Comparison of ENCODE assay signal across 8 cellular contexts in genomic region chr1:43935711-43936427, GRCh38. TPM values are rescaled to one million over a fixed set of nuclear protein-coding genes. Genes with fewer than 3 reads are reported as not detected.
DNase-seq lines count a peak whose midpoint lies in the region; ATAC-seq and TF ChIP-seq lines count a peak whose summit lies in the region.

No MANE protein-coding gene starts in this region.

- CTCF ChIA-PET in MCF 10A (lab: Yijun Ruan, JAX): interaction anchor here (0.6 to 13.0 kb wide), 37 partner anchors 8 to 408 kb away, joined by 3 to 369 read pairs (median 5); no protein-coding TSS in a partner anchor

- POLR2A ChIA-PET in MCF 10A (lab: Yijun Ruan, JAX): interaction anchor here (0.6 to 3.8 kb wide), 9 partner anchors 7 to 172 kb away, joined by 3 to 34 read pairs (median 5); partner anchors contain the start of gene ATP6V0B

- H3K36me3 ChIP-seq in heart right ventricle: no peaks in the 10 kb centered on the region
- no peaks in the 10 kb centered on the region for H3K36me3 ChIP-seq in mesendoderm (ENCODE audit: control insufficient read depth, insufficient read depth, low read length)
- H3K36me3 ChIP-seq in uterus: no peaks in the 10 kb centered on the region
- H3K36me3 ChIP-seq in SJCRH30: no peaks in the 10 kb centered on the region

- H3K79me2 ChIP-seq in mesendoderm (ENCODE audit: control insufficient read depth, insufficient read depth, low read length): no peaks in the 10 kb centered on the region

- no peaks in the 10 kb centered on the region for H3K27me3 Mint-ChIP-seq in MCF 10A (ENCODE audit: insufficient read depth, unreplicated experiment)

- peaks cover 29% of the 10 kb centered on the region for H3K4me1 Mint-ChIP-seq in MCF 10A (ENCODE audit: insufficient read depth, unreplicated experiment)

- H3K18ac ChIP-seq in mesendoderm (ENCODE audit: low read length): peak overlapping the region; percentile 33

- ATAC-seq in heart right ventricle (no peak), HG03280 (IDR thresholded peaks at IDR 0.05; ENCODE audit: unreplicated experiment) (no peak)

- H3K27ac ChIP-seq in heart right ventricle: no peak overlapping the region
- peak overlapping the region; percentile 8 for H3K27ac ChIP-seq in mesendoderm (ENCODE audit: low read depth, low read length)
- no peak overlapping the region for H3K27ac ChIP-seq in uterus
- no peak overlapping the region for H3K27ac ChIP-seq in SJCRH30

- peak overlapping the region; percentile 39 for H3K27ac Mint-ChIP-seq in MCF 10A (ENCODE audit: low read depth, unreplicated experiment)

- H3K4me3 ChIP-seq in heart right ventricle: peak overlapping the region in 9 of 10 donors; percentile 32 to 56 (median 46)
- peak overlapping the region; percentile 38 for H3K4me3 ChIP-seq in mesendoderm (ENCODE audit: low read length)
- H3K4me3 ChIP-seq in uterus: peak overlapping the region; percentile 13 to 34
- H3K4me3 ChIP-seq in SJCRH30: no peak overlapping the region

- H3K36me3 Mint-ChIP-seq in MCF 10A (ENCODE audit: insufficient read depth, unreplicated experiment): no peaks in the 10 kb centered on the region

- H4K8ac ChIP-seq in mesendoderm (ENCODE audit: low read depth, low read length): no peak overlapping the region

- TF ChIP-seq CTCF in heart right ventricle (IDR thresholded peaks at IDR 0.05): no peak
- TF ChIP-seq CTCF in MCF 10A (IDR thresholded peaks at IDR 0.05; ENCODE audit: unreplicated experiment): no peak
- TF ChIP-seq CTCF in uterus (IDR thresholded peaks at IDR 0.05): no peak

- no peak overlapping the region for H2BK5ac ChIP-seq in mesendoderm (ENCODE audit: low read length)

- no peak overlapping the region for H4K5ac ChIP-seq in mesendoderm (ENCODE audit: low read length)

- DNase-seq in heart right ventricle (no peak), cardiac septum (ENCODE audit: low spot score) (no peak), MCF 10A (ENCODE audit: unreplicated experiment) (no peak), mesendoderm (peak; percentile 67), uterus (no peak), A172 (ENCODE audit: low spot score) (no peak), SJCRH30 (no peak)

- H3K4me1 ChIP-seq in heart right ventricle (peaks cover 6 to 42% (median 23%) of the 10 kb centered on the region in 9 donors), mesendoderm (ENCODE audit: control insufficient read depth, low read depth, low read length) (peaks cover 8% of the 10 kb centered on the region), uterus (peaks cover 0 to 11% of the 10 kb centered on the region in 2 donors), SJCRH30 (peaks cover 14% of the 10 kb centered on the region)

- H3K4me2 ChIP-seq in mesendoderm (ENCODE audit: low read length): peak overlapping the region; percentile 79

- H3K9me3 Mint-ChIP-seq in MCF 10A (ENCODE audit: unreplicated experiment): no peaks in the 10 kb centered on the region

- peak overlapping the region; percentile 91 for H3K56ac ChIP-seq in mesendoderm (ENCODE audit: low read length)

- H3K4me3 Mint-ChIP-seq in MCF 10A (ENCODE audit: unreplicated experiment): no peak overlapping the region

- H3K9ac ChIP-seq in mesendoderm (ENCODE audit: low read length): peak overlapping the region; percentile 82

- no peak overlapping the region for H2BK120ac ChIP-seq in mesendoderm (ENCODE audit: low read depth, low read length)

- 10 to 11% methylated on average over 41 to 48 of the region's 48 CpGs for WGBS in heart right ventricle, 2 donors
- WGBS in mesendoderm (ENCODE audit: extremely low coverage, insufficient coverage, low lambda C conversion rate): no CpG with 5 or more reads among the region's 48 CpGs

- H3K79me1 ChIP-seq in mesendoderm (ENCODE audit: low read length): no peaks in the 10 kb centered on the region

- no peak overlapping the region for H2BK15ac ChIP-seq in mesendoderm (replicated peaks; ENCODE audit: low read depth)

- no peak for TF ChIP-seq POLR2A in uterus (IDR thresholded peaks at IDR 0.05)

- H3K4ac ChIP-seq in mesendoderm (ENCODE audit: low read depth, low read length): no peak overlapping the region

- intact Hi-C loops in heart right ventricle (cut with DNase I): loop anchor here in 7 of 10 donors (2.0 to 10.0 kb wide), 5 partner anchors 173 to 411 kb away; partner anchors contain the start of gene PTPRF (in 1 of the 7)
- intact Hi-C loops in cardiac septum (cut with DNase I): loop anchor here (2.0 kb wide), 1 partner anchor 407 kb away; no protein-coding TSS in a partner anchor
- intact Hi-C loops in MCF 10A (cut with micrococcal nuclease): loop anchor here (2.0 to 10.0 kb wide), 3 partner anchors 81 to 701 kb away; partner anchors contain the start of gene ST3GAL3
- intact Hi-C loops in uterus (cut with DNase I; ENCODE audit: low total_unique reads): loop anchor here (5.0 kb wide), 1 partner anchor 174 kb away; no protein-coding TSS in a partner anchor

- no peak overlapping the region for H3K23ac ChIP-seq in mesendoderm (ENCODE audit: low read length)

- H3K9me3 ChIP-seq in heart right ventricle: no peaks in the 10 kb centered on the region
- no peaks in the 10 kb centered on the region for H3K9me3 ChIP-seq in uterus
- no peaks in the 10 kb centered on the region for H3K9me3 ChIP-seq in SJCRH30 (replicated peaks)

- H3K27me3 ChIP-seq in heart right ventricle (peaks cover 0 to 41% (median 26%) of the 10 kb centered on the region in 7 donors), mesendoderm (ENCODE audit: insufficient read depth, low read length, poor library complexity) (no peaks in the 10 kb centered on the region), uterus (no peaks in the 10 kb centered on the region), SJCRH30 (no peaks in the 10 kb centered on the region)

- H2AK5ac ChIP-seq in mesendoderm (ENCODE audit: low read length): no peak overlapping the region

- no TSS peak for BruUV-seq in MCF 10A (replicated peaks; lab: Mats Ljungman, UMichigan)

RNA-seq across cellular contexts. Expression of gene ARTN, which starts 2.3 kb away (rescaled TPM):
- 1 to 10 TPM in 1 of 10 donors, under 1 TPM in 3, not detected in 6; 0.62 to 1.5 (median 0.66) TPM for total RNA-seq in heart right ventricle
- under 1 TPM; 0.44 to 0.59 TPM for polyA plus RNA-seq in heart right ventricle
- 0.70 TPM for total RNA-seq in cardiac septum
- total RNA-seq in MCF 10A (2022): 1.9 TPM in 2 replicates
- polyA plus RNA-seq in mesendoderm (2013, experiment 1 of 2): 4.3 TPM
- polyA plus RNA-seq in mesendoderm (2013, experiment 2 of 2): 4.4 TPM
- total RNA-seq in uterus: 1 to 10 TPM in 2 of 4 donors, under 1 TPM in 1, not detected in 1; 0.48 to 2.7 (median 1.3) TPM
- not detected in 2 replicates for total RNA-seq in A172 (2014; rRNA removed; shearing (Covaris generic))
- 2.8 and 3.0 TPM in 2 replicates for total RNA-seq in SJCRH30 (2014; rRNA removed; shearing (Covaris generic))

RNA-seq across cellular contexts. Expression of gene IPO13, which starts 10.9 kb away (rescaled TPM):
- 10 to 100 TPM; 53.3 to 66.1 (median 56.8) TPM for total RNA-seq in heart right ventricle
- polyA plus RNA-seq in heart right ventricle: 10 to 100 TPM; 25.2 to 74.5 TPM
- 60.6 TPM for total RNA-seq in cardiac septum
- 23.9 and 31.4 TPM in 2 replicates for total RNA-seq in MCF 10A (2022)
- 10.8 TPM for polyA plus RNA-seq in mesendoderm (2013, experiment 1 of 2)
- 9.7 TPM for polyA plus RNA-seq in mesendoderm (2013, experiment 2 of 2)
- 10 to 100 TPM in 3 of 4 donors, 1 to 10 TPM in 1; 6.9 to 26.7 (median 18.0) TPM for total RNA-seq in uterus
- total RNA-seq in A172 (2014; rRNA removed; shearing (Covaris generic)): 23.9 and 25.2 TPM in 2 replicates
- total RNA-seq in SJCRH30 (2014; rRNA removed; shearing (Covaris generic)): 15.4 and 17.7 TPM in 2 replicates

RNA-seq across cellular contexts. Expression of gene DPH2, which starts 33.9 kb away (rescaled TPM):
- total RNA-seq in heart right ventricle (10 to 100 TPM; 10.7 to 22.0 (median 14.3) TPM), cardiac septum (15.5 TPM), MCF 10A (2022) (27.9 and 38.9 TPM in 2 replicates), uterus (10 to 100 TPM in 2 of 4 donors, 1 to 10 TPM in 2; 5.1 to 18.5 (median 12.3) TPM)
- 10 to 100 TPM in 1 of 2 donors, 1 to 10 TPM in 1; 9.4 to 33.7 TPM for polyA plus RNA-seq in heart right ventricle
- 39.9 TPM for polyA plus RNA-seq in mesendoderm (2013, experiment 1 of 2)
- polyA plus RNA-seq in mesendoderm (2013, experiment 2 of 2): 39.4 TPM
- total RNA-seq in A172 (2014; rRNA removed; shearing (Covaris generic)): 26.5 and 31.6 TPM in 2 replicates
- 45.4 and 47.9 TPM in 2 replicates for total RNA-seq in SJCRH30 (2014; rRNA removed; shearing (Covaris generic))

RNA-seq across cellular contexts. Expression of gene ATP6V0B, which starts 38.9 kb away (rescaled TPM):
- total RNA-seq in heart right ventricle (100 to 1,000 TPM in 3 of 10 donors, 10 to 100 TPM in 7; 63.1 to 112 (median 72.9) TPM), cardiac septum (81.6 TPM), MCF 10A (2022) (120 and 141 TPM in 2 replicates), uterus (100 to 1,000 TPM in 1 of 4 donors, 10 to 100 TPM in 3; 49.6 to 183 (median 65.4) TPM)
- 100 to 1,000 TPM in 1 of 2 donors, 10 to 100 TPM in 1; 73.4 to 227 TPM for polyA plus RNA-seq in heart right ventricle
- polyA plus RNA-seq in mesendoderm (2013, experiment 1 of 2): 56.2 TPM
- 55.4 TPM for polyA plus RNA-seq in mesendoderm (2013, experiment 2 of 2)
- 187 and 202 TPM in 2 replicates for total RNA-seq in A172 (2014; rRNA removed; shearing (Covaris generic))
- total RNA-seq in SJCRH30 (2014; rRNA removed; shearing (Covaris generic)): 89.7 and 109 TPM in 2 replicates

RNA-seq across cellular contexts. Expression of gene B4GALT2, which starts 43.1 kb away (rescaled TPM):
- total RNA-seq in heart right ventricle (10 to 100 TPM; 31.1 to 47.0 (median 38.6) TPM), cardiac septum (44.3 TPM), MCF 10A (2022) (56.3 and 68.4 TPM in 2 replicates), uterus (10 to 100 TPM in 2 of 4 donors, 1 to 10 TPM in 2; 2.3 to 45.8 (median 18.5) TPM)
- 10 to 100 TPM; 25.4 to 50.8 TPM for polyA plus RNA-seq in heart right ventricle
- 50.4 TPM for polyA plus RNA-seq in mesendoderm (2013, experiment 1 of 2)
- 49.5 TPM for polyA plus RNA-seq in mesendoderm (2013, experiment 2 of 2)
- 71.8 and 114 TPM in 2 replicates for total RNA-seq in A172 (2014; rRNA removed; shearing (Covaris generic))
- 65.9 and 67.4 TPM in 2 replicates for total RNA-seq in SJCRH30 (2014; rRNA removed; shearing (Covaris generic))
